10 cellular contexts compared by ENCODE assay signal in the genomic region with DNA sequence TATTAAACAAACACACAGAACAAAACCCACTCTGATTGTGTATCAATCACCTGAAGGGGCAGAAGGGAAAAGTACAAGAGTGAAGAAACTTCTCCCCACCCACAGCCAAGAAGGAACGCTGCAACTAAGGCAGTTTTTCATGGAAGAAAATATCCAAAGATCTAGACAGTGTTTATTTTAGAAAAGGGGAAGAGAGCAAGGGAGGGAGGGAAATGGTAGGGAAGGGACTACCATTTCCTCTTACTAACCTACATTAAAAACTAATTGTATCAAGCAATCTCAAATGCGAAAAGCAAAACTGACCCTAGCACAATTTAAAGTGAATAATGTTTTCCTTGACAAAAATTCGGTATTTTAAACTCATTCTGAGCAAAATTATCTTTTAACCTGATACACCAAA. TPM values are rescaled to one million over a fixed set of nuclear protein-coding genes. Genes with fewer than 3 reads are reported as not detected.
DNase-seq lines count a peak whose midpoint lies in the region; ATAC-seq and TF ChIP-seq lines count a peak whose summit lies in the region.
"Had no signal": no experiment of that assay in that cellular context is flagged by ENCODE, and none has a peak within 500 bp of the region (broad histone marks: within the 10 kb centered on the region; RNA-seq: fewer than 3 reads in every experiment).

No MANE protein-coding gene starts in this region.

- intact Hi-C loops in CD8-positive, alpha-beta T cell (cut with DNase I, micrococcal nuclease) = loop anchor here (2.0 to 10.0 kb wide), 8 partner anchors 376 to 844 kb away; a partner anchor contains a TSS

- peak overlapping the region; percentile 12 for H3K4me3 Mint-ChIP-seq in CD8-positive, alpha-beta T cell
- peak overlapping the region in 3 of 4 donors; percentile 23 to 90 (median 58) for H3K4me3 Mint-ChIP-seq in IgD-negative memory B cell
- peak overlapping the region; percentile 99 for H3K4me3 Mint-ChIP-seq in nephron progenitor cell

- H3K27me3 ChIP-seq in CD8-positive, alpha-beta T cell (ENCODE audit: insufficient read depth, low read length) = no peaks in the 10 kb centered on the region

- no peak overlapping the region for H3K27ac ChIP-seq in CD8-positive, alpha-beta T cell (ENCODE audit: low read depth, low read length)

- no peak overlapping the region for H3K4me3 ChIP-seq in CD8-positive, alpha-beta T cell (ENCODE audit: low read depth, low read length)
- peak overlapping the region; percentile 1 for H3K4me3 ChIP-seq in choroid plexus epithelial cell (ENCODE audit: low read depth, low read length)

- no peaks in the 10 kb centered on the region for H3K27me3 Mint-ChIP-seq in CD8-positive, alpha-beta T cell (ENCODE audit: low read depth)
- H3K27me3 Mint-ChIP-seq in IgD-negative memory B cell (peaks cover 4% of the 10 kb centered on the region), nephron progenitor cell (ENCODE audit: low read depth, poor library complexity) (no peaks in the 10 kb centered on the region)

- no peak for TF ChIP-seq CTCF in CD8-positive, alpha-beta T cell (IDR thresholded peaks at IDR 0.05)
- no peak for TF ChIP-seq CTCF in choroid plexus epithelial cell (conservative IDR thresholded peaks at IDR 0.05; ENCODE audit: low read depth, low read length)
- TF ChIP-seq CTCF in nephron progenitor cell (IDR thresholded peaks at IDR 0.05) = no peak

- no peak for DNase-seq in CD8-positive, alpha-beta T cell
- DNase-seq in choroid plexus epithelial cell (ENCODE audit: low read depth) = no peak
- DNase-seq in nephron progenitor cell = no peak
- no peak for DNase-seq in stimulated activated naive CD4-positive, alpha-beta T cell treated with Interleukin-2 at 50 U/mL for 16 hours (lab: John Stamatoyannopoulos, UW)
- no peak for DNase-seq in NCI-H146 (lab: John Stamatoyannopoulos, UW)
- no peak for DNase-seq in EL
- DNase-seq: small intestine had no signal

- ATAC-seq in CD8-positive, alpha-beta T cell = no peak
- no peak for ATAC-seq in HG03097 (IDR thresholded peaks at IDR 0.05; ENCODE audit: low FRiP score, unreplicated experiment)
- ATAC-seq: left lobe of liver had no signal

- H3K36me3 Mint-ChIP-seq in CD8-positive, alpha-beta T cell = peaks cover 13% of the 10 kb centered on the region
- no peaks in the 10 kb centered on the region for H3K36me3 Mint-ChIP-seq in IgD-negative memory B cell
- peaks cover 20% of the 10 kb centered on the region for H3K36me3 Mint-ChIP-seq in nephron progenitor cell (ENCODE audit: low read depth)

- POLR2A ChIA-PET in CD8-positive, alpha-beta T cell (lab: Charles Lee) = no interaction called here

- no peaks in the 10 kb centered on the region for H3K36me3 ChIP-seq in CD8-positive, alpha-beta T cell (ENCODE audit: insufficient read depth, low read length)

- no peaks in the 10 kb centered on the region for H3K9me3 Mint-ChIP-seq in CD8-positive, alpha-beta T cell
- no peaks in the 10 kb centered on the region for H3K9me3 Mint-ChIP-seq in IgD-negative memory B cell
- H3K9me3 Mint-ChIP-seq in nephron progenitor cell = peaks cover 7% of the 10 kb centered on the region

- peaks cover 51% of the 10 kb centered on the region for H3K4me1 ChIP-seq in CD8-positive, alpha-beta T cell (ENCODE audit: insufficient read depth, low read length)

- H3K27ac Mint-ChIP-seq in CD8-positive, alpha-beta T cell = peak overlapping the region; percentile 45
- H3K27ac Mint-ChIP-seq in IgD-negative memory B cell = peak overlapping the region in 1 of 3 donors; percentile 12
- peak overlapping the region; percentile 95 for H3K27ac Mint-ChIP-seq in nephron progenitor cell

- no peaks in the 10 kb centered on the region for H3K9me3 ChIP-seq in CD8-positive, alpha-beta T cell (ENCODE audit: low read length)

- H3K4me1 Mint-ChIP-seq in CD8-positive, alpha-beta T cell (ENCODE audit: low read depth) = peaks cover 76% of the 10 kb centered on the region
- H3K4me1 Mint-ChIP-seq in IgD-negative memory B cell = peaks cover 37 to 62% (median 52%) of the 10 kb centered on the region in 3 donors
- peaks cover 79% of the 10 kb centered on the region for H3K4me1 Mint-ChIP-seq in nephron progenitor cell

- CTCF ChIA-PET in CD8-positive, alpha-beta T cell (lab: Charles Lee) = interaction anchor here (1.1 kb wide), 1 partner anchor 423 kb away, joined by 6 read pairs; no protein-coding TSS in a partner anchor

RNA-seq across cellular contexts. Expression of a gene that starts 3.5 kb away (rescaled TPM):
- 10 to 100 TPM; 62.4 to 64.3 TPM for total RNA-seq in CD8-positive, alpha-beta T cell
- 21.7 TPM for polyA plus RNA-seq in IgD-negative memory B cell

Comparison
In these comparisons a context has a peak if more than half of its experiments do, and no peak if none do; other contexts are left out.
1. H3K4me3 Mint-ChIP-seq: peak in every context shown above with its lines; median percentile 99 in nephron progenitor cell; 58 in IgD-negative memory B cell; 12 in CD8-positive, alpha-beta T cell.